10 cellular contexts compared by ENCODE assay signal in genomic region chr19:35719402-35720162, GRCh38. TPM values are rescaled to one million over a fixed set of nuclear protein-coding genes. Genes with fewer than 3 reads are reported as not detected.
A peak's percentile ranks its signal among the peaks of the same experiment; 100 is the strongest.
DNase-seq lines count a peak whose midpoint lies in the region.
"Had no signal": no experiment of that assay in that cellular context is flagged by ENCODE, and none has a peak within 500 bp of the region (broad histone marks: within the 10 kb centered on the region; RNA-seq: fewer than 3 reads in every experiment).

No MANE protein-coding gene starts in this region.

- no peak overlapping the region for H3K27ac ChIP-seq in thymus (ENCODE audit: low read depth)

- WGBS in thymus, result 96% methylated on average over 32 of the region's 32 CpGs

- H3K4me3 Mint-ChIP-seq in activated naive CD4-positive, alpha-beta T cell treated with anti-CD3 and anti-CD28 coated beads, Interleukin-2, amount 50 U/mL, for 24 hours, result peak overlapping the region; percentile 90
- peak overlapping the region; percentile 93 for H3K4me3 Mint-ChIP-seq in activated naive CD8-positive, alpha-beta T cell
- peak overlapping the region; percentile 81 to 89 (median 88) for H3K4me3 Mint-ChIP-seq in immature natural killer cell

- no peak for DNase-seq in activated naive CD4-positive, alpha-beta T cell (lab: John Stamatoyannopoulos, UW)
- DNase-seq in immature natural killer cell (no peak), NCI-H510A treated with DMSO at 0.1 percent for 48 hours (lab: John Stamatoyannopoulos, UW) (no peak), NCI-H1417 treated with DMSO at 0.1 percent for 48 hours (lab: John Stamatoyannopoulos, UW) (no peak), Ammon's horn (ENCODE audit: low spot score) (no peak)
- DNase-seq: NCI-H226 had no signal

- H3K27me3 ChIP-seq in thymus (ENCODE audit: control insufficient read depth, insufficient read depth), result peaks cover 9% of the 10 kb centered on the region
- H3K27me3 ChIP-seq: left lung had no signal

- peaks cover 1% of the 10 kb centered on the region for H3K9me3 ChIP-seq in thymus (ENCODE audit: control insufficient read depth)
- H3K9me3 ChIP-seq: left lung had no signal

- H3K4me1 ChIP-seq in thymus (ENCODE audit: control insufficient read depth, insufficient read depth, low read length), result peaks cover 21% of the 10 kb centered on the region

- H3K4me1 Mint-ChIP-seq in activated naive CD4-positive, alpha-beta T cell treated with anti-CD3 and anti-CD28 coated beads, Interleukin-2, amount 50 U/mL, for 24 hours, result peaks cover 41% of the 10 kb centered on the region
- peaks cover 30% of the 10 kb centered on the region for H3K4me1 Mint-ChIP-seq in activated naive CD8-positive, alpha-beta T cell (ENCODE audit: low read depth)
- peaks cover 32% of the 10 kb centered on the region in 2 donors for H3K4me1 Mint-ChIP-seq in immature natural killer cell

- no peaks in the 10 kb centered on the region for H3K27me3 Mint-ChIP-seq in activated naive CD4-positive, alpha-beta T cell treated with anti-CD3 and anti-CD28 coated beads, Interleukin-2, amount 50 U/mL, for 24 hours
- no peaks in the 10 kb centered on the region for H3K27me3 Mint-ChIP-seq in activated naive CD8-positive, alpha-beta T cell
- peaks cover 0 to 3% (median 3%) of the 10 kb centered on the region in 3 donors for H3K27me3 Mint-ChIP-seq in immature natural killer cell (ENCODE audit: low read depth in 3 of 3)

- H3K9me3 Mint-ChIP-seq in activated naive CD4-positive, alpha-beta T cell treated with anti-CD3 and anti-CD28 coated beads, Interleukin-2, amount 50 U/mL, for 24 hours, result no peaks in the 10 kb centered on the region
- H3K9me3 Mint-ChIP-seq in activated naive CD8-positive, alpha-beta T cell (ENCODE audit: low read depth), result no peaks in the 10 kb centered on the region
- no peaks in the 10 kb centered on the region for H3K9me3 Mint-ChIP-seq in immature natural killer cell

- peaks cover 53% of the 10 kb centered on the region for H3K36me3 ChIP-seq in thymus (ENCODE audit: control insufficient read depth, insufficient read depth)

- H3K27ac Mint-ChIP-seq in activated naive CD4-positive, alpha-beta T cell treated with anti-CD3 and anti-CD28 coated beads, Interleukin-2, amount 50 U/mL, for 24 hours, result peak overlapping the region; percentile 76
- H3K27ac Mint-ChIP-seq in activated naive CD8-positive, alpha-beta T cell, result peak overlapping the region; percentile 64
- peak overlapping the region; percentile 49 to 88 (median 73) for H3K27ac Mint-ChIP-seq in immature natural killer cell

- peak overlapping the region; percentile 77 for H3K4me3 ChIP-seq in thymus (ENCODE audit: low read length)

- H3K36me3 Mint-ChIP-seq in activated naive CD4-positive, alpha-beta T cell treated with anti-CD3 and anti-CD28 coated beads, Interleukin-2, amount 50 U/mL, for 24 hours, result peaks cover 6% of the 10 kb centered on the region
- H3K36me3 Mint-ChIP-seq in activated naive CD8-positive, alpha-beta T cell, result peaks cover 4% of the 10 kb centered on the region
- peaks cover 0 to 14% (median 5%) of the 10 kb centered on the region in 3 donors for H3K36me3 Mint-ChIP-seq in immature natural killer cell

RNA-seq across cellular contexts. Expression of gene KMT2B, which starts 1.8 kb away (rescaled TPM):
- polyA plus RNA-seq in immature natural killer cell, result 1 to 10 TPM in 1 of 3 donors, under 1 TPM in 1, not detected in 1; 0.30 to 1.8 TPM
- polyA plus RNA-seq in thymus, result 39.0 TPM

RNA-seq across cellular contexts. Expression of gene ZBTB32, which starts 15.2 kb away (rescaled TPM):
- polyA plus RNA-seq in immature natural killer cell (not detected), thymus (2.0 TPM)

RNA-seq across cellular contexts. Expression of gene IGFLR1, which starts 22.7 kb away (rescaled TPM):
- polyA plus RNA-seq in immature natural killer cell, result 100 to 1,000 TPM in 2 of 3 donors, 10 to 100 TPM in 1; 94.6 to 116 (median 109) TPM
- polyA plus RNA-seq in thymus, result 67.8 TPM

RNA-seq across cellular contexts. Expression of gene U2AF1L4, which starts 25.6 kb away (rescaled TPM):
- polyA plus RNA-seq in immature natural killer cell (10 to 100 TPM; 11.8 to 21.4 (median 15.8) TPM), thymus (45.0 TPM)

RNA-seq across cellular contexts. Expression of gene PSENEN, which starts 25.9 kb away (rescaled TPM):
- polyA plus RNA-seq in immature natural killer cell (100 to 1,000 TPM; 127 to 149 (median 129) TPM), thymus (104 TPM)

Comparison
In these comparisons a context has a peak if more than half of its experiments do, and no peak if none do; other contexts are left out.
1. RNA of gene KMT2B, which starts 1.8 kb away (polyA plus RNA-seq): 39.0 TPM in thymus (single experiment); 0.30 to 1.8 TPM in immature natural killer cell; every median in the first group is over 10 times any median in the second.
2. Peak in every context shown above with its lines, with median percentiles within 50 percentile points of each other: H3K27ac Mint-ChIP-seq and H3K4me3 Mint-ChIP-seq.